9 cellular contexts compared by ENCODE assay signal in the genomic region with DNA sequence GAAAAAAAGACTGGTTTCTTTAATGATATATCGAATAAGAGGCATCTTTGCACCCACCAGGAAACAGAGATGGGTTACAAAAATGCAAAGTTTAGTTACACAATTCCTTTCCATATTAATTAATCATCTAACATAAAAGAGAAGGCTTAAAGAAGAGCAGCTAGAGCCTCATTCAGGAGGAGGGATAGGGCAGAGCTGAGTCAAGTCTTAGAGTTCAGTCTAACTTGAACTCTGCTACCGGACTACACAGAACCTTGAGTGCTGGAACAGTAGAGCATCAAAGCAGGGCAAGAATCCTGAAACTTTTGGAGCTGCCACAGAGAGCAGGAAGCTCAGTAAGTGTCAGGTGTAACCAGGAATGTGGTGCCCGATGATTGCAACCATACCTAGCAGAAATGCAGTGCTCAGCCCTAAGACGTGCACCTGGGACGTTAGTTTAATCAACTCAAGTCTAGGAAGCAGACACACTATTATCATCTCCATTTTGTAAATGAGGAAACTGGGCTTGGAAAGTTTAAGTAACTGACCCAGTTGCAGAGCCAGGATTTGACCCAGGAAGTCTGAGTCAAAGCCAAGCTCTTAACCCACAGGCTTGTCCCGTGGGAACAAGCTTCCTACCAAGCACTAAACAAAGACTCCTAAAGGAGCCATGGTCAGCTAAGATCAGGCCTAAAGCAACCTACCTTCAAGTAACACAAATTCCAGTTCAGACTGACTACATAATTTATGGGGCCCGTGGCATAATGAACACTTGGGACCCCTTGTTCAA.
DNase-seq lines count a peak whose midpoint lies in the region; ATAC-seq, FAIRE-seq and TF ChIP-seq lines count a peak whose summit lies in the region.
"Had no signal": no experiment of that assay in that cellular context is flagged by ENCODE, and none has a peak within 500 bp of the region (broad histone marks: within the 10 kb centered on the region; RNA-seq: fewer than 3 reads in every experiment).

No MANE protein-coding gene starts in this region.

- no peaks in the 10 kb centered on the region for H3K27me3 Mint-ChIP-seq in astrocyte (ENCODE audit: low read depth, unreplicated experiment)

- peak overlapping the region; percentile 34 for H3K27ac ChIP-seq in astrocyte (ENCODE audit: low read depth, low read length)
- no peak overlapping the region for H3K27ac ChIP-seq in right lobe of liver

- H3K27me3 ChIP-seq in astrocyte (ENCODE audit: insufficient read depth, low read length) = no peaks in the 10 kb centered on the region
- H3K27me3 ChIP-seq in right lobe of liver = no peaks in the 10 kb centered on the region

- TF ChIP-seq CTCF in astrocyte (IDR thresholded peaks at IDR 0.05; ENCODE audit: insufficient read depth, low read depth, low read length) = no peak
- TF ChIP-seq CTCF in right lobe of liver (IDR thresholded peaks at IDR 0.05) = no peak

- peak overlapping the region; percentile 55 for H3K4me2 ChIP-seq in astrocyte (ENCODE audit: low read length)

- H3K36me3 Mint-ChIP-seq in astrocyte (ENCODE audit: low read depth, unreplicated experiment) = peaks cover 3% of the 10 kb centered on the region

- no peak overlapping the region for H2AFZ ChIP-seq in astrocyte (ENCODE audit: low read depth, low read length)

- H3K4me1 ChIP-seq in astrocyte (ENCODE audit: insufficient read depth, low read length) = peaks cover 19% of the 10 kb centered on the region
- peaks cover 0 to 42% (median 8%) of the 10 kb centered on the region in 4 donors for H3K4me1 ChIP-seq in right lobe of liver

- H3K9me3 Mint-ChIP-seq in astrocyte (ENCODE audit: unreplicated experiment) = no peaks in the 10 kb centered on the region

- DNase-seq in AG08395 (ENCODE audit: low spot score) (peak; percentile 33), H54 (ENCODE audit: insufficient read length, low spot score) (no peak), astrocyte (ENCODE audit: low read depth) (peak; percentile 52), right lobe of liver (no peak), kidney glomerular epithelial cell (lab: John Stamatoyannopoulos, UW) (no peak), G401 (ENCODE audit: low spot score) (no peak), NOMO-1 treated with DMSO at 0.1 percent for 48 hours (lab: John Stamatoyannopoulos, UW; ENCODE audit: unreplicated experiment) (no peak)
- DNase-seq: kidney had no signal

- 45% methylated on average over 5 of the region's 7 CpGs for WGBS in right lobe of liver (ENCODE audit: insufficient coverage, low coverage, low lambda C conversion rate, missing lambda C conversion rate)

- in situ Hi-C loops in G401 (cut with HindIII; ENCODE audit: low sequenced_read_pairs) = no loop called here

- H3K36me3 ChIP-seq in astrocyte (ENCODE audit: insufficient read depth, low read length) (no peaks in the 10 kb centered on the region), right lobe of liver (no peaks in the 10 kb centered on the region)

- peaks cover 50% of the 10 kb centered on the region for H4K20me1 ChIP-seq in astrocyte (ENCODE audit: insufficient read depth, low read length)

- no peak overlapping the region for H3K9ac ChIP-seq in astrocyte (ENCODE audit: low read length)

- intact Hi-C loops in right lobe of liver (cut with DNase I) = no loop called here

- TF ChIP-seq POLR2A in H54 (IDR thresholded peaks at IDR 0.05; ENCODE audit: low read depth, low read length) = no peak
- no peak for TF ChIP-seq POLR2A in right lobe of liver (IDR thresholded peaks at IDR 0.05)

- peaks cover 88% of the 10 kb centered on the region for H3K79me2 ChIP-seq in astrocyte (ENCODE audit: insufficient read depth, low read length)

- FAIRE-seq in H54 (lab: Jason Lieb, UNC) = peak; percentile 77
- peak; percentile 66 for FAIRE-seq in astrocyte (lab: Jason Lieb, UNC)

- ATAC-seq in right lobe of liver (peak; percentile 16 to 56 (median 38)), GM18909 (IDR thresholded peaks at IDR 0.05; ENCODE audit: poor library complexity, unreplicated experiment) (no peak)

- H3K4me3 Mint-ChIP-seq in astrocyte (ENCODE audit: unreplicated experiment) = no peak overlapping the region

- no peaks in the 10 kb centered on the region for H3K9me3 ChIP-seq in astrocyte (ENCODE audit: insufficient read depth, low read depth, low read length)
- no peaks in the 10 kb centered on the region for H3K9me3 ChIP-seq in right lobe of liver

- no peak overlapping the region for H3K4me3 ChIP-seq in astrocyte (ENCODE audit: insufficient read depth, low read depth, low read length)
- H3K4me3 ChIP-seq in right lobe of liver = no peak overlapping the region

- peak overlapping the region; percentile 72 for H3K27ac Mint-ChIP-seq in astrocyte (ENCODE audit: unreplicated experiment)

- H3K4me1 Mint-ChIP-seq in astrocyte (ENCODE audit: low read depth, unreplicated experiment) = peaks cover 31% of the 10 kb centered on the region

Comparison
In these comparisons a context has a peak if more than half of its experiments do, and no peak if none do; other contexts are left out.
1. DNase-seq: peak in AG08395 (single experiment) and astrocyte (single experiment); none in H54 (single experiment), right lobe of liver (0 of 3), kidney glomerular epithelial cell (single experiment), G401 (single experiment) and NOMO-1 treated with DMSO at 0.1 percent for 48 hours (single experiment).